ENCODE assay signal across 29 cellular contexts in the genomic region with DNA sequence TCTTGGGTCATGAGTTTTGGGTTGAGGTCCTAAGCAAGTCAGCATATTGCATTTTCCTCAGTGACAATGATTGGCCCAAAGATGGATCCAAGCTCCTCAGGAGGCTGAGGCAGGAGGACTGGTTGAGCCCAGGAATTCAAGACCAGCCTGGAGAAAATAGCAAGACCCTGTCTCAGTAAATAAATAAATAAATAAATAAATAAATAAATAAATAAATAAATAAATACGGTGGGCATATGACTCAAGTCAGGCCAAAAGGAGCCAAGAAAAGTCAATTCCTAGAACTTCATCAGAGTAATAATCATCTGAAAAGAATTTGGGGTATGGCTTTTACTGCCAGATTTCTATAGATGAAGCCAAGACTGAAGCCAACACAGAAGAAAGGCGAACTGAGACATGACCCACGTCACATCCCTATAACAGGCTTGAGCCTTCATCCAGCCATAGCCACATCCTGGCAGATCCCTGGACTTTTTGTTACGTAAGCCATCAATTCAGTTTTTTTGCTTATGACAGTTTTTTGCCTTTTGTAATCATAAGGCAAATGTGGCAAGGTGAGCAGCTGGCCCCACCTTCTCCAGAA.
A peak's percentile ranks its signal among the peaks of the same experiment; 100 is the strongest.
DNase-seq lines count a peak whose midpoint lies in the region; ATAC-seq and TF ChIP-seq lines count a peak whose summit lies in the region.
"Had no signal": no experiment of that assay in that cellular context is flagged by ENCODE, and none has a peak within 500 bp of the region (broad histone marks: within the 10 kb centered on the region; RNA-seq: fewer than 3 reads in every experiment).

No MANE protein-coding gene starts in this region.

- no peak overlapping the region for H3K4me3 ChIP-seq in RWPE2 (ENCODE audit: severe bottlenecking)
- no peak overlapping the region for H3K4me3 ChIP-seq in fibroblast of the aortic adventitia (ENCODE audit: low read depth, low read length)
- H3K4me3 ChIP-seq: BLaER1, esophagus muscularis mucosa, psoas muscle, testis, vagina had no signal

- H3K27ac ChIP-seq in RWPE2 (ENCODE audit: poor library complexity, severe bottlenecking) = no peak overlapping the region
- H3K27ac ChIP-seq: BLaER1, esophagus muscularis mucosa, psoas muscle, testis, vagina had no signal

- no peaks in the 10 kb centered on the region for H3K4me1 ChIP-seq in RWPE2 (ENCODE audit: insufficient read depth, poor library complexity, severe bottlenecking)
- H3K4me1 ChIP-seq: esophagus muscularis mucosa, psoas muscle, testis, vagina had no signal

- TF ChIP-seq CTCF in RWPE2 (IDR thresholded peaks at IDR 0.05; ENCODE audit: poor library complexity, severe bottlenecking) (no peak), fibroblast of the aortic adventitia (IDR thresholded peaks at IDR 0.05; ENCODE audit: insufficient read depth, low read length) (no peak)

- no peaks in the 10 kb centered on the region for H3K27me3 ChIP-seq in RWPE2 (ENCODE audit: insufficient read depth, poor library complexity, severe bottlenecking)
- H3K27me3 ChIP-seq: BLaER1, esophagus muscularis mucosa, testis, vagina had no signal

- intact Hi-C loops in posterior cingulate gyrus (cut with DNase I) = no loop called here

- ATAC-seq in RWPE2 (ENCODE audit: low read depth) = peak; percentile 90
- no peak for ATAC-seq in GM18498 (IDR thresholded peaks at IDR 0.05; ENCODE audit: unreplicated experiment)
- ATAC-seq: activated CD8-positive, alpha-beta T cell treated with anti-CD3 and anti-CD28 coated beads, Interleukin-2, amount 10 ng/mL, durations not matched to agents 7 days and 5 days; naive thymus-derived CD8-positive, alpha-beta T cell; psoas muscle; stimulated activated naive CD8-positive, alpha-beta T cell treated with anti-CD3 and anti-CD28 coated beads, Interleukin-15, Interleukin-2, amounts not matched to agents 100 U/mL and 50 U/mL, for 24 hours had no signal

- H3K9me3 ChIP-seq in RWPE2 (ENCODE audit: severe bottlenecking) = no peaks in the 10 kb centered on the region
- H3K9me3 ChIP-seq: BLaER1, esophagus muscularis mucosa, psoas muscle, testis, vagina had no signal

- peak; percentile 42 for DNase-seq in AG08395 (ENCODE audit: low spot score)
- peak; percentile 35 for DNase-seq in HCEC 1CT
- no peak for DNase-seq in RWPE2 (ENCODE audit: low spot score)
- peak; percentile 69 for DNase-seq in fibroblast of the aortic adventitia (ENCODE audit: low read depth)
- DNase-seq in hippocampal formation (lab: John Stamatoyannopoulos, UW) = no peak
- no peak for DNase-seq in posterior cingulate gyrus
- DNase-seq in stimulated activated CD8-positive, alpha-beta memory T cell treated with anti-CD3 and anti-CD28 coated beads, Interleukin-4, amount 100 ng/mL, for 48 hours = no peak
- DNase-seq: activated CD8-positive, alpha-beta T cell treated with anti-CD3 and anti-CD28 coated beads, Interleukin-2, amount 10 ng/mL, durations not matched to agents 7 days and 5 days; activated naive CD8-positive, alpha-beta T cell treated with anti-CD3 and anti-CD28 coated beads for 36 hours; aorta; COR-L47; DMS53; endodermal cell; GOT3; MM.1S; naive thymus-derived CD8-positive, alpha-beta T cell; NCI-H1417; NCI-H2029 treated with DMSO at 0.1 percent for 48 hours; NCI-H345; NCI-H748 treated with DMSO at 0.1 percent for 48 hours; nucleus accumbens; psoas muscle; stimulated activated naive CD8-positive, alpha-beta T cell treated with anti-CD3 and anti-CD28 coated beads, Interleukin-15, Interleukin-2, amounts not matched to agents 100 U/mL and 50 U/mL, for 24 hours; T-helper 2 cell; testis had no signal

- H3K36me3 ChIP-seq in RWPE2 (ENCODE audit: low read depth) = no peaks in the 10 kb centered on the region
- H3K36me3 ChIP-seq: BLaER1, esophagus muscularis mucosa, vagina had no signal

Comparison
In these comparisons a context has a peak if more than half of its experiments do, and no peak if none do; other contexts are left out.
1. DNase-seq: peak in AG08395 (single experiment), HCEC 1CT (single experiment) and fibroblast of the aortic adventitia (single experiment); none in RWPE2 (single experiment), hippocampal formation (0 of 2), posterior cingulate gyrus (0 of 10) and stimulated activated CD8-positive, alpha-beta memory T cell treated with anti-CD3 and anti-CD28 coated beads, Interleukin-4, amount 100 ng/mL, for 48 hours (single experiment).